Comparison of ENCODE assay signal across 18 cellular contexts in the genomic region with DNA sequence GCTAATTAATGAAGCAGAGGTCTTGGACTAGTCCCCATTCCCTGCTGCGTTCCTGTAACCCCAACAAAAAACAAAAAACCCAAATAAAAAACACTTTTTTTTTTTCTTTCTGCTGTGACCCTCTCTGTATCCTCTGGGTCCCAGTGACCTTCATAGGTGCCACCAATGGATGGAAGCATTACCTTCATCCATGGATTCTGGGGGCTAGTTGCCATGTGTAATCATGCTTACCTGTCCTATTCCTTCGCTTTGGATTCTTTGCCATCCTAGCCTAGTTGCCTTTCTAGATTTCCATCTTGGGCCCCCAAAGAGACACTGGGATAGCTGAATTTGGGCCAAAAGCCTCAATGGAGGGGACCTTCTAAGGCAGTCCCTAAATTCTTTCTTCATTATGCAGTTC.
DNase-seq lines count a peak whose midpoint lies in the region; ATAC-seq, FAIRE-seq and TF ChIP-seq lines count a peak whose summit lies in the region.
"Had no signal": no experiment of that assay in that cellular context is flagged by ENCODE, and none has a peak within 500 bp of the region (broad histone marks: within the 10 kb centered on the region; RNA-seq: fewer than 3 reads in every experiment).

No MANE protein-coding gene starts in this region.

- POLR2A ChIA-PET in HEK293 (lab: Yijun Ruan, JAX): no interaction called here

- H3K4me1 Mint-ChIP-seq in mesothelial cell of epicardium (no peaks in the 10 kb centered on the region), natural killer cell (no peaks in the 10 kb centered on the region)
- H3K4me1 Mint-ChIP-seq: activated CD8-positive, alpha-beta memory T cell treated with anti-CD3 and anti-CD28 coated beads, Interleukin-2, amount 10 ng/mL, durations not matched to agents 7 days and 5 days; CD14-positive monocyte; memory B cell had no signal

- H3K4me3 Mint-ChIP-seq in mesothelial cell of epicardium: no peak overlapping the region
- no peak overlapping the region for H3K4me3 Mint-ChIP-seq in natural killer cell
- H3K4me3 Mint-ChIP-seq: activated CD8-positive, alpha-beta memory T cell treated with anti-CD3 and anti-CD28 coated beads, Interleukin-2, amount 10 ng/mL, durations not matched to agents 7 days and 5 days; activated naive CD4-positive, alpha-beta T cell treated with anti-CD3 and anti-CD28 coated beads for 36 hours; CD14-positive monocyte; memory B cell had no signal

- H3K36me3 Mint-ChIP-seq in mesothelial cell of epicardium: no peaks in the 10 kb centered on the region
- H3K36me3 Mint-ChIP-seq in natural killer cell: no peaks in the 10 kb centered on the region
- H3K36me3 Mint-ChIP-seq: activated CD8-positive, alpha-beta memory T cell treated with anti-CD3 and anti-CD28 coated beads, Interleukin-2, amount 10 ng/mL, durations not matched to agents 7 days and 5 days; CD14-positive monocyte; memory B cell had no signal

- H3K4me3 ChIP-seq in HEK293 (ENCODE audit: low read depth, low read length): no peak overlapping the region
- no peak overlapping the region for H3K4me3 ChIP-seq in fibroblast of villous mesenchyme (ENCODE audit: low read depth, low read length)
- H3K4me3 ChIP-seq in kidney (ENCODE audit: low read length in 2 of 2): no peak overlapping the region
- H3K4me3 ChIP-seq: spleen had no signal

- no peaks in the 10 kb centered on the region for H3K27me3 Mint-ChIP-seq in mesothelial cell of epicardium (ENCODE audit: low read depth)
- no peaks in the 10 kb centered on the region for H3K27me3 Mint-ChIP-seq in natural killer cell (ENCODE audit: low read depth in 2 of 2)
- H3K27me3 Mint-ChIP-seq: activated CD8-positive, alpha-beta memory T cell treated with anti-CD3 and anti-CD28 coated beads, Interleukin-2, amount 10 ng/mL, durations not matched to agents 7 days and 5 days; memory B cell had no signal

- CTCF ChIA-PET in HEK293 (lab: Yijun Ruan, JAX): no interaction called here

- in situ Hi-C loops in Caki2 (cut with HindIII; ENCODE audit: low pct_unique_long_range_greater_than_20kb, low sequenced_read_pairs): no loop called here

- no peak overlapping the region for H3K27ac ChIP-seq in HEK293 (ENCODE audit: extremely low read depth, low read depth, low read length)
- H3K27ac ChIP-seq in kidney (ENCODE audit: low read depth in 2 of 2, low read length in 2 of 2): no peak overlapping the region
- H3K27ac ChIP-seq: spleen, WERI-Rb-1 had no signal

- intact Hi-C loops in kidney (cut with DNase I): no loop called here
- intact Hi-C loops in natural killer cell (cut with micrococcal nuclease): no loop called here

- H3K27ac Mint-ChIP-seq in mesothelial cell of epicardium (no peak overlapping the region), natural killer cell (no peak overlapping the region)
- H3K27ac Mint-ChIP-seq: activated CD8-positive, alpha-beta memory T cell treated with anti-CD3 and anti-CD28 coated beads, Interleukin-2, amount 10 ng/mL, durations not matched to agents 7 days and 5 days; activated naive CD4-positive, alpha-beta T cell treated with anti-CD3 and anti-CD28 coated beads for 36 hours; memory B cell had no signal

- H3K9me3 Mint-ChIP-seq in mesothelial cell of epicardium: peaks cover 40% of the 10 kb centered on the region
- peaks cover 5 to 19% of the 10 kb centered on the region in 2 donors for H3K9me3 Mint-ChIP-seq in natural killer cell

- no peak overlapping the region for H3K9ac ChIP-seq in kidney (ENCODE audit: low read length in 2 of 2)

- H3K36me3 ChIP-seq in HEK293 (ENCODE audit: control insufficient read depth in 2 of 2, insufficient read depth in 1 of 2, low read length in 2 of 2) (no peaks in the 10 kb centered on the region), kidney (ENCODE audit: control insufficient read depth in 1 of 2, insufficient read depth in 2 of 2, low read length in 2 of 2) (no peaks in the 10 kb centered on the region)
- H3K36me3 ChIP-seq: spleen, WERI-Rb-1 had no signal

- FAIRE-seq in kidney (lab: Jason Lieb, UNC): no peak
- FAIRE-seq: endothelial cell of umbilical vein, GM18507 had no signal

- ATAC-seq in natural killer cell: no peak
- ATAC-seq: activated CD8-positive, alpha-beta memory T cell treated with anti-CD3 and anti-CD28 coated beads, Interleukin-2, amount 10 ng/mL, durations not matched to agents 7 days and 5 days had no signal

- TF ChIP-seq CTCF in HEK293 (tag by site-specific recombination; IDR thresholded peaks at IDR 0.05): no peak
- no peak for TF ChIP-seq CTCF in fibroblast of villous mesenchyme (IDR thresholded peaks at IDR 0.05; ENCODE audit: insufficient read depth, low read depth, low read length)
- no peak for TF ChIP-seq CTCF in kidney (IDR thresholded peaks at IDR 0.05; ENCODE audit: borderline replicate concordance, extremely low read depth, insufficient read depth)
- no peak for TF ChIP-seq CTCF in mesothelial cell of epicardium (IDR thresholded peaks at IDR 0.05; ENCODE audit: unreplicated experiment)
- no peak for TF ChIP-seq CTCF in natural killer cell (IDR thresholded peaks at IDR 0.05)

- peak; percentile 15 for DNase-seq in Caki2 (ENCODE audit: low read depth)
- DNase-seq in RPMI7951 (ENCODE audit: low read depth): peak; percentile 5
- peak; percentile 11 for DNase-seq in fibroblast of villous mesenchyme (ENCODE audit: low read depth)
- DNase-seq in stimulated activated CD4-positive, alpha-beta T cell treated with anti-CD3 and anti-CD28 coated beads, Interleukin-2, amount 100 ng/mL, for 48 hours: no peak
- DNase-seq in kidney: no peak
- no peak for DNase-seq in mesothelial cell of epicardium (ENCODE audit: low spot score in 2 of 2, unreplicated experiment in 2 of 2)
- no peak for DNase-seq in natural killer cell
- DNase-seq: activated CD8-positive, alpha-beta memory T cell treated with anti-CD3 and anti-CD28 coated beads, Interleukin-2, amount 10 ng/mL, durations not matched to agents 7 days and 5 days; activated naive CD4-positive, alpha-beta T cell treated with anti-CD3 and anti-CD28 coated beads for 36 hours; cerebellar nuclear complex; spleen; SW 1271; WERI-Rb-1 had no signal

- H3K4me1 ChIP-seq in HEK293 (ENCODE audit: control insufficient read depth, insufficient read depth, low read length) (no peaks in the 10 kb centered on the region), kidney (ENCODE audit: control insufficient read depth in 1 of 2, insufficient read depth in 1 of 2, low read depth in 1 of 2, low read length in 2 of 2) (no peaks in the 10 kb centered on the region)
- H3K4me1 ChIP-seq: spleen had no signal

- H3K9me3 ChIP-seq in HEK293 (ENCODE audit: control insufficient read depth, insufficient read depth, low read depth, low read length) (no peaks in the 10 kb centered on the region), kidney (ENCODE audit: control insufficient read depth in 1 of 2, low read length in 2 of 2) (peaks cover 0 to 37% of the 10 kb centered on the region in 2 donors)

TF ChIP-seq in HEK293, 187 proteins besides CTCF, POLR2A, EP300 and RAD21 (continues in another document):
- TF ChIP-seq, protein P1, sequence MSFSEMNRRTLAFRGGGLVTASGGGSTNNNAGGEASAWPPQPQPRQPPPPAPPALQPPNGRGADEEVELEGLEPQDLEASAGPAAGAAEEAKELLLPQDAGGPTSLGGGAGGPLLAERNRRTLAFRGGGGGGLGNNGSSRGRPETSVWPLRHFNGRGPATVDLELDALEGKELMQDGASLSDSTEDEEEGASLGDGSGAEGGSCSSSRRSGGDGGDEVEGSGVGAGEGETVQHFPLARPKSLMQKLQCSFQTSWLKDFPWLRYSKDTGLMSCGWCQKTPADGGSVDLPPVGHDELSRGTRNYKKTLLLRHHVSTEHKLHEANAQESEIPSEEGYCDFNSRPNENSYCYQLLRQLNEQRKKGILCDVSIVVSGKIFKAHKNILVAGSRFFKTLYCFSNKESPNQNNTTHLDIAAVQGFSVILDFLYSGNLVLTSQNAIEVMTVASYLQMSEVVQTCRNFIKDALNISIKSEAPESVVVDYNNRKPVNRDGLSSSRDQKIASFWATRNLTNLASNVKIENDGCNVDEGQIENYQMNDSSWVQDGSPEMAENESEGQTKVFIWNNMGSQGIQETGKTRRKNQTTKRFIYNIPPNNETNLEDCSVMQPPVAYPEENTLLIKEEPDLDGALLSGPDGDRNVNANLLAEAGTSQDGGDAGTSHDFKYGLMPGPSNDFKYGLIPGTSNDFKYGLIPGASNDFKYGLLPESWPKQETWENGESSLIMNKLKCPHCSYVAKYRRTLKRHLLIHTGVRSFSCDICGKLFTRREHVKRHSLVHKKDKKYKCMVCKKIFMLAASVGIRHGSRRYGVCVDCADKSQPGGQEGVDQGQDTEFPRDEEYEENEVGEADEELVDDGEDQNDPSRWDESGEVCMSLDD (tag by site-specific recombination; IDR thresholded peaks at IDR 0.05): no peak
- TF ChIP-seq ZNF175 (tag by site-specific recombination; IDR thresholded peaks at IDR 0.05) (no peak), ZNF664 (tag by site-specific recombination; IDR thresholded peaks at IDR 0.05) (no peak), SETDB1 (IDR thresholded peaks at IDR 0.05; ENCODE audit: insufficient read length, low read length) (peak; percentile 86), ZNF521 (tag by site-specific recombination; IDR thresholded peaks at IDR 0.05) (no peak), TRIM28 (IDR thresholded peaks at IDR 0.05; ENCODE audit: borderline replicate concordance, low read length) (peak; percentile 99; the same call in 1 of the 2 replicates)
- TF ChIP-seq, protein P2, sequence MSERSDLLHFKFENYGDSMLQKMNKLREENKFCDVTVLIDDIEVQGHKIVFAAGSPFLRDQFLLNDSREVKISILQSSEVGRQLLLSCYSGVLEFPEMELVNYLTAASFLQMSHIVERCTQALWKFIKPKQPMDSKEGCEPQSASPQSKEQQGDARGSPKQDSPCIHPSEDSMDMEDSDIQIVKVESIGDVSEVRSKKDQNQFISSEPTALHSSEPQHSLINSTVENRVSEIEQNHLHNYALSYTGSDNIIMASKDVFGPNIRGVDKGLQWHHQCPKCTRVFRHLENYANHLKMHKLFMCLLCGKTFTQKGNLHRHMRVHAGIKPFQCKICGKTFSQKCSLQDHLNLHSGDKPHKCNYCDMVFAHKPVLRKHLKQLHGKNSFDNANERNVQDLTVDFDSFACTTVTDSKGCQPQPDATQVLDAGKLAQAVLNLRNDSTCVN (tag by site-specific recombination; optimal IDR thresholded peaks at IDR 0.05): no peak
- TF ChIP-seq, protein P3, sequence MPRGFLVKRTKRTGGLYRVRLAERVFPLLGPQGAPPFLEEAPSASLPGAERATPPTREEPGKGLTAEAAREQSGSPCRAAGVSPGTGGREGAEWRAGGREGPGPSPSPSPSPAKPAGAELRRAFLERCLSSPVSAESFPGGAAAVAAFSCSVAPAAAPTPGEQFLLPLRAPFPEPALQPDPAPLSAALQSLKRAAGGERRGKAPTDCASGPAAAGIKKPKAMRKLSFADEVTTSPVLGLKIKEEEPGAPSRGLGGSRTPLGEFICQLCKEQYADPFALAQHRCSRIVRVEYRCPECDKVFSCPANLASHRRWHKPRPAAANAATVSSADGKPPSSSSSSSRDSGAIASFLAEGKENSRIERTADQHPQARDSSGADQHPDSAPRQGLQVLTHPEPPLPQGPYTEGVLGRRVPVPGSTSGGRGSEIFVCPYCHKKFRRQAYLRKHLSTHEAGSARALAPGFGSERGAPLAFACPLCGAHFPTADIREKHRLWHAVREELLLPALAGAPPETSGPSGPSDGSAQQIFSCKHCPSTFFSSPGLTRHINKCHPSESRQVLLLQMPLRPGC (tag by site-specific recombination; IDR thresholded peaks at IDR 0.05): no peak

Comparison
In these comparisons a context has a peak if more than half of its experiments do, and no peak if none do; other contexts are left out.
1. DNase-seq: peak in Caki2 (single experiment), RPMI7951 (single experiment) and fibroblast of villous mesenchyme (single experiment); none in stimulated activated CD4-positive, alpha-beta T cell treated with anti-CD3 and anti-CD28 coated beads, Interleukin-2, amount 100 ng/mL, for 48 hours (0 of 2), kidney (single experiment), mesothelial cell of epicardium (0 of 2) and natural killer cell (single experiment).